ENCODE assay signal across 8 cellular contexts in genomic region chr15:44882499-44882968, GRCh38.
DNase-seq lines count a peak whose midpoint lies in the region; ATAC-seq, FAIRE-seq and TF ChIP-seq lines count a peak whose summit lies in the region.

No MANE protein-coding gene starts in this region.

- DNase-seq in GM12891 (ENCODE audit: insufficient read length, low spot score), result no peak
- DNase-seq in epithelial cell of esophagus (ENCODE audit: low read depth), result peak; percentile 68
- no peak for DNase-seq in Calu3
- no peak for DNase-seq in OCI-M1 (lab: John Stamatoyannopoulos, UW)
- DNase-seq in BE2C, result no peak
- DNase-seq in NCI-H2107 treated with DMSO at 0.1 percent for 48 hours (lab: John Stamatoyannopoulos, UW; ENCODE audit: unreplicated experiment), result no peak

- no peaks in the 10 kb centered on the region for H3K4me1 Mint-ChIP-seq in Calu3 (ENCODE audit: low read depth, unreplicated experiment)

- intact Hi-C loops in Calu3 (cut with micrococcal nuclease; ENCODE audit: unreplicated experiment), result no loop called here

- peak; percentile 84 for FAIRE-seq in GM12891 (lab: Jason Lieb, UNC)

- H3K27ac Mint-ChIP-seq in Calu3 (ENCODE audit: unreplicated experiment), result no peak overlapping the region

- no peak overlapping the region for H3K4me3 Mint-ChIP-seq in Calu3 (ENCODE audit: low read depth, unreplicated experiment)

- H3K9me3 ChIP-seq in BE2C, result no peaks in the 10 kb centered on the region

- no peak overlapping the region for H3K4me3 ChIP-seq in epithelial cell of esophagus (ENCODE audit: low read length)
- no peak overlapping the region for H3K4me3 ChIP-seq in BE2C (ENCODE audit: low read depth, low read length)

- H3K4me1 ChIP-seq in BE2C, result no peaks in the 10 kb centered on the region

- H3K36me3 Mint-ChIP-seq in Calu3 (ENCODE audit: insufficient read depth, unreplicated experiment), result no peaks in the 10 kb centered on the region

- TF ChIP-seq POLR2A in GM12891 (IDR thresholded peaks at IDR 0.05; ENCODE audit: low read depth, low read length), result peak; percentile 66; the same call in 1 of the 2 replicates

- TF ChIP-seq CTCF in epithelial cell of esophagus (IDR thresholded peaks at IDR 0.05; ENCODE audit: insufficient read depth, low read depth, low read length, missing control alignments) (no peak), Calu3 (IDR thresholded peaks at IDR 0.05; ENCODE audit: unreplicated experiment) (no peak), BE2C (IDR thresholded peaks at IDR 0.05; ENCODE audit: low read depth, low read length) (no peak)

- H3K9me3 Mint-ChIP-seq in Calu3 (ENCODE audit: low read depth, unreplicated experiment), result no peaks in the 10 kb centered on the region

- CTCF ChIA-PET in Calu3 (lab: Charles Lee), result no interaction called here

- no peaks in the 10 kb centered on the region for H3K36me3 ChIP-seq in BE2C

- peak; percentile 75 for ATAC-seq in GM21360 (IDR thresholded peaks at IDR 0.05; ENCODE audit: unreplicated experiment)
- peak; percentile 74 for ATAC-seq in HG03457 (IDR thresholded peaks at IDR 0.05; ENCODE audit: unreplicated experiment)

- BruUV-seq in Calu3 (replicated peaks; lab: Mats Ljungman, UMichigan), result no TSS peak

- H3K27me3 ChIP-seq in BE2C, result no peaks in the 10 kb centered on the region; the same call in 1 of the 2 replicates

- peaks cover 29% of the 10 kb centered on the region for H3K27me3 Mint-ChIP-seq in Calu3 (ENCODE audit: unreplicated experiment)

TF ChIP-seq in GM12891, 5 proteins besides CTCF, POLR2A, EP300 and RAD21:
- TF ChIP-seq TAF1 (IDR thresholded peaks at IDR 0.05; ENCODE audit: low read depth, low read length) (peak; percentile 59; the same call in 1 of the 2 replicates), SPI1 (IDR thresholded peaks at IDR 0.05; ENCODE audit: low read depth, low read length) (peak; percentile 75), POU2F2 (IDR thresholded peaks at IDR 0.05; ENCODE audit: low read depth, low read length) (peak; percentile 55; the same call in 1 of the 2 replicates), POLR2AphosphoS5 (IDR thresholded peaks at IDR 0.05; ENCODE audit: low read depth, low read length) (peak; percentile 80), PAX5 (IDR thresholded peaks at IDR 0.05; ENCODE audit: insufficient read depth, low read length, severe bottlenecking) (peak; percentile 76)
